ENCODE assay signal across 27 cellular contexts in the genomic region with DNA sequence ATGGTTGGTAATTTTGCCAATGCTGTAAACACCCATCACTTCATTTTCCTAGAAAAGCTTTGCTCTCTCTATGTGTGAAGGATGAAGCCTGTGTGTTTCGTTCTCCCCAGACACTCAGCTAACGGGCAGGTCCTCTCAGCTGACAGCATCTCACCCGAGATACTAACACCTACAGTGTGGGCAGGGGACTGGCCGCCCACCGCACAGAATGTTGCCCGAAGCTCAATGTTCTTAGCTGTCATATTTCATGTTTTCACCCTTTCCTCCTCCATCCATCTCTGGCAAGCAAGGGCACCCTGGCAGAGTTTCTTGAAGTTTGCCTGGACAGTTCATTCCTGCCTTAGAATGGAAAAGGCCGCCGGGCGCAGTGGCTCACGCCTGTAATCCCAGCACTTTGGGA.
"Had no signal": no experiment of that assay in that cellular context is flagged by ENCODE, and none has a peak within 500 bp of the region (broad histone marks: within the 10 kb centered on the region; RNA-seq: fewer than 3 reads in every experiment).

No MANE protein-coding gene starts in this region.

- H3K4me3 ChIP-seq: MG63, Peyer's patch, SJCRH30 had no signal

- ATAC-seq: activated T-helper 17 cell treated with anti-CD3 and anti-CD28 coated beads, Interleukin-2, amount 50 U/mL, for 72 hours; T-helper 17 cell had no signal

- H3K9me3 Mint-ChIP-seq: activated B cell treated with CpG ODN at 0.5 μM for 24 hours; activated CD4-positive, alpha-beta memory T cell treated with anti-CD3 and anti-CD28 coated beads for 36 hours; activated CD4-positive, alpha-beta T cell treated with anti-CD3 and anti-CD28 coated beads, Interleukin-2, amount 10 ng/mL, durations not matched to agents 24 days and 14 days; activated naive CD4-positive, alpha-beta T cell treated with anti-CD3 and anti-CD28 coated beads for 36 hours; activated naive CD8-positive, alpha-beta T cell treated with anti-CD3 and anti-CD28 coated beads for 36 hours; activated T-helper 17 cell treated with anti-CD3 and anti-CD28 coated beads, Interleukin-2, amount 50 U/mL, for 72 hours had no signal

- H3K27ac ChIP-seq: Peyer's patch, RWPE1, SJCRH30 had no signal

- H3K4me1 Mint-ChIP-seq: activated B cell treated with CpG ODN at 0.5 μM for 24 hours; activated CD4-positive, alpha-beta T cell treated with anti-CD3 and anti-CD28 coated beads, Interleukin-2, amount 10 ng/mL, durations not matched to agents 24 days and 14 days; activated naive CD8-positive, alpha-beta T cell treated with anti-CD3 and anti-CD28 coated beads for 36 hours; activated T-helper 17 cell treated with anti-CD3 and anti-CD28 coated beads, Interleukin-2, amount 50 U/mL, for 72 hours; T-helper 17 cell had no signal

- H3K36me3 ChIP-seq: MG63, Peyer's patch, SJCRH30 had no signal

- H3K27ac Mint-ChIP-seq: activated B cell treated with CpG ODN at 0.5 μM for 24 hours; activated CD4-positive, alpha-beta memory T cell treated with anti-CD3 and anti-CD28 coated beads for 36 hours; activated CD4-positive, alpha-beta T cell treated with anti-CD3 and anti-CD28 coated beads, Interleukin-2, amount 10 ng/mL, durations not matched to agents 24 days and 14 days; activated naive CD4-positive, alpha-beta T cell treated with anti-CD3 and anti-CD28 coated beads for 36 hours; activated naive CD8-positive, alpha-beta T cell treated with anti-CD3 and anti-CD28 coated beads for 36 hours; activated T-helper 17 cell treated with anti-CD3 and anti-CD28 coated beads, Interleukin-2, amount 50 U/mL, for 72 hours; T-helper 17 cell had no signal

- H3K27me3 Mint-ChIP-seq: activated CD4-positive, alpha-beta memory T cell treated with anti-CD3 and anti-CD28 coated beads for 36 hours; activated naive CD8-positive, alpha-beta T cell treated with anti-CD3 and anti-CD28 coated beads for 36 hours; activated T-helper 17 cell treated with anti-CD3 and anti-CD28 coated beads, Interleukin-2, amount 50 U/mL, for 72 hours had no signal

- DNase-seq: activated B cell treated with CpG ODN at 0.5 μM for 24 hours; activated CD4-positive, alpha-beta memory T cell treated with anti-CD3 and anti-CD28 coated beads for 36 hours; activated CD4-positive, alpha-beta T cell treated with anti-CD3 and anti-CD28 coated beads for 1 hour; activated CD4-positive, alpha-beta T cell treated with anti-CD3 and anti-CD28 coated beads, Interleukin-2, amount 10 ng/mL, durations not matched to agents 24 days and 14 days; activated CD8-positive, alpha-beta memory T cell treated with anti-CD3 and anti-CD28 coated beads for 24 hours; activated gamma-delta T cell; activated naive CD4-positive, alpha-beta T cell treated with anti-CD3 and anti-CD28 coated beads for 36 hours; activated naive CD8-positive, alpha-beta T cell treated with anti-CD3 and anti-CD28 coated beads for 36 hours; activated T-cell treated with anti-CD3 and anti-CD28 coated beads, Interleukin-2, amount 50 U/mL, for 48 hours; MG63; MV-4-11; NCI-H1092 treated with DMSO at 0.1 percent for 48 hours; NCI-H1694; NCI-H2029; NCI-H2107; NCI-H2171 treated with DMSO at 0.1 percent for 48 hours; NCI-H226; NCI-H526; NCI-H774; OCI-M1; Peyer's patch; Right ventricle myocardium superior; SJCRH30; T-helper 17 cell; T-helper 9 cell had no signal

- H3K9me3 ChIP-seq: MG63, Peyer's patch, SJCRH30 had no signal

- H3K4me1 ChIP-seq: SJCRH30 had no signal

- H3K36me3 Mint-ChIP-seq: activated CD4-positive, alpha-beta memory T cell treated with anti-CD3 and anti-CD28 coated beads for 36 hours; activated naive CD8-positive, alpha-beta T cell treated with anti-CD3 and anti-CD28 coated beads for 36 hours had no signal

- H3K27me3 ChIP-seq: MG63, Peyer's patch, SJCRH30 had no signal

- H3K4me3 Mint-ChIP-seq: activated B cell treated with CpG ODN at 0.5 μM for 24 hours; activated CD4-positive, alpha-beta memory T cell treated with anti-CD3 and anti-CD28 coated beads for 36 hours; activated CD4-positive, alpha-beta T cell treated with anti-CD3 and anti-CD28 coated beads, Interleukin-2, amount 10 ng/mL, durations not matched to agents 24 days and 14 days; activated naive CD4-positive, alpha-beta T cell treated with anti-CD3 and anti-CD28 coated beads for 36 hours; activated naive CD8-positive, alpha-beta T cell treated with anti-CD3 and anti-CD28 coated beads for 36 hours; activated T-helper 17 cell treated with anti-CD3 and anti-CD28 coated beads, Interleukin-2, amount 50 U/mL, for 72 hours; T-helper 17 cell had no signal
